1 cellular context compared by ENCODE assay signal in the genomic region with DNA sequence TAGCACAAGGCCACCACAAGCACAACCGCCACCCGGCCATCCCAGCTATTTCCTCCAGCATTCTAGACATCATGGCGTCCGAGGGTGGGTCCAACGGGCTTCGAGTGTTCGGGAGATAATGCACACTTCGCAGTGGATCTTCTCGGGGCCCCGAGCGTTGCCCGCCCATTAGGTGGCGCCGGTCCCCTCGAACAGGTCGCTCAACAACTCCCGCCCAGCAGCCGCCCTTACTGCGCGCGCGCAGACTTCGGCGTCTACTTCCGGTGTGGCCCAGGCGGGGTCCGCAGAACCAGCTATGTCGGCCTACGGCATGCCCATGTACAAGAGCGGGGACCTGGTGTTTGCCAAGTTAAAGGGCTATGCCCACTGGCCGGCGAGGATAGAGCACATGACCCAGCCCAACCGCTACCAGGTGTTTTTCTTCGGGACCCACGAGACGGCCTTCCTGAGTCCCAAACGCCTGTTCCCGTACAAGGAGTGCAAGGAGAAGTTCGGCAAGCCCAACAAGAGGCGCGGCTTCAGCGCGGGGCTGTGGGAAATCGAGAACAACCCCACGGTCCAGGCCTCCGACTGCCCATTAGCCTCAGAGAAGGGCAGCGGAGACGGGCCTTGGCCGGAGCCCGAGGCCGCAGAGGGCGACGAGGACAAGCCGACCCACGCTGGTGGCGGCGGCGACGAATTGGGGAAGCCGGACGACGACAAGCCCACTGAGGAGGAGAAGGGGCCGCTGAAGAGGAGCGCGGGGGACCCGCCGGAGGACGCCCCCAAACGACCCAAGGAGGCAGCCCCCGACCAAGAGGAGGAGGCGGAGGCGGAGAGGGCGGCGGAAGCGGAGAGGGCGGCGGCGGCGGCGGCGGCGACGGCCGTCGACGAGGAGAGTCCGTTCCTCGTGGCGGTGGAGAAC.
TF ChIP-seq lines count a peak whose summit lies in the region.

A gene (plus strand): TSS at position 286 of the 904 bp plus-strand sequence. CDS start 10 bp downstream, at position 296.

TF ChIP-seq in HepG2, 621 proteins besides CTCF, POLR2A, EP300 and RAD21:
- peak; percentile 21 for TF ChIP-seq HNRNPLL (IDR thresholded peaks at IDR 0.05; ENCODE audit: low read depth, low read length, poor library complexity, severe bottlenecking)
- TF ChIP-seq SKI (IDR thresholded peaks at IDR 0.05; ENCODE audit: partially characterized antibody): no peak
